Comparison of ENCODE assay signal across 26 cellular contexts in genomic region chr22:48275412-48275811, GRCh38.
DNase-seq lines count a peak whose midpoint lies in the region; ATAC-seq and TF ChIP-seq lines count a peak whose summit lies in the region.
"Had no signal": no experiment of that assay in that cellular context is flagged by ENCODE, and none has a peak within 500 bp of the region (broad histone marks: within the 10 kb centered on the region; RNA-seq: fewer than 3 reads in every experiment).

No MANE protein-coding gene starts in this region.

- H3K36me3 Mint-ChIP-seq in glutamatergic neuron (ENCODE audit: unreplicated experiment) = peaks cover 5% of the 10 kb centered on the region
- H3K36me3 Mint-ChIP-seq: CD14-positive monocyte; CD4-positive, alpha-beta memory T cell; CD4-positive, CD25-positive, alpha-beta regulatory T cell; CD8-positive, alpha-beta memory T cell had no signal

- no peak overlapping the region for H3K4me2 ChIP-seq in osteoblast (ENCODE audit: insufficient read depth, low read length)
- H3K4me2 ChIP-seq: BLaER1 had no signal

- peak; percentile 55 for DNase-seq in activated effector memory CD4-positive, alpha-beta T cell treated with anti-CD3 and anti-CD28 coated beads, Interleukin-2, amount 50 U/mL, for 16 hours
- no peak for DNase-seq in activated effector memory CD4-positive, alpha-beta T cell treated with Interleukin-2 at 50 U/mL for 16 hours
- DNase-seq in islet precursor cell (peak; percentile 47), mesenteric fat pad (ENCODE audit: low spot score) (peak; percentile 53), osteoblast (ENCODE audit: insufficient read length, low spot score, missing footprints) (peak; percentile 45), glutamatergic neuron (no peak)
- DNase-seq: 8988T; ACHN; BE2C; C1 segment of cervical spinal cord; CD4-positive, alpha-beta memory T cell; CD4-positive, CD25-positive, alpha-beta regulatory T cell; CD8-positive, alpha-beta memory T cell; COR-L47; DMS 273 treated with DMSO at 0.1 percent for 48 hours; DMS153; DMS53; DMS79; DND-41; EL; GDM1 had no signal

- no peak for ATAC-seq in HG03196 (IDR thresholded peaks at IDR 0.05; ENCODE audit: unreplicated experiment)
- ATAC-seq in HG03095 (IDR thresholded peaks at IDR 0.05; ENCODE audit: unreplicated experiment) = no peak
- ATAC-seq: GM12878 had no signal

- peaks cover 8% of the 10 kb centered on the region for H3K27me3 Mint-ChIP-seq in glutamatergic neuron (ENCODE audit: unreplicated experiment)
- H3K27me3 Mint-ChIP-seq: CD4-positive, CD25-positive, alpha-beta regulatory T cell had no signal

- H3K9me3 Mint-ChIP-seq in glutamatergic neuron (ENCODE audit: unreplicated experiment) = peaks cover 13% of the 10 kb centered on the region
- H3K9me3 Mint-ChIP-seq: CD8-positive, alpha-beta memory T cell had no signal

- no peak overlapping the region for H3K4me3 Mint-ChIP-seq in glutamatergic neuron (ENCODE audit: unreplicated experiment)
- H3K4me3 Mint-ChIP-seq: CD14-positive monocyte; CD4-positive, alpha-beta memory T cell; CD4-positive, CD25-positive, alpha-beta regulatory T cell; CD8-positive, alpha-beta memory T cell had no signal

- no peaks in the 10 kb centered on the region for H3K4me1 ChIP-seq in osteoblast (ENCODE audit: insufficient read depth, low read length)
- H3K4me1 ChIP-seq: BE2C had no signal

- H3K9me3 ChIP-seq in osteoblast (ENCODE audit: low read depth, low read length) = peaks cover 2% of the 10 kb centered on the region
- H3K9me3 ChIP-seq: BE2C, BLaER1 had no signal

- TF ChIP-seq CTCF in osteoblast (IDR thresholded peaks at IDR 0.05; ENCODE audit: extremely low read depth, low read depth, low read length) = no peak
- TF ChIP-seq CTCF in glutamatergic neuron (IDR thresholded peaks at IDR 0.05; ENCODE audit: partially characterized antibody, unreplicated experiment) = no peak

- no peaks in the 10 kb centered on the region for H3K27me3 ChIP-seq in osteoblast (ENCODE audit: insufficient read depth, low read length)
- H3K27me3 ChIP-seq: BE2C, BLaER1 had no signal

- H3K36me3 ChIP-seq in osteoblast (ENCODE audit: insufficient read depth, low read length) = no peaks in the 10 kb centered on the region
- H3K36me3 ChIP-seq: BE2C, BLaER1 had no signal

- no peak overlapping the region for H2AFZ ChIP-seq in osteoblast (ENCODE audit: low read length)

- H3K4me3 ChIP-seq in osteoblast (ENCODE audit: insufficient read depth, low read length) = no peak overlapping the region
- H3K4me3 ChIP-seq: BLaER1, GM12878 had no signal

- H4K20me1 ChIP-seq in osteoblast (ENCODE audit: insufficient read depth, low read length) = no peaks in the 10 kb centered on the region
- H4K20me1 ChIP-seq: BLaER1 had no signal

- no peaks in the 10 kb centered on the region for H3K79me2 ChIP-seq in osteoblast (ENCODE audit: insufficient read depth, low read length)

- H3K27ac ChIP-seq in osteoblast (ENCODE audit: low read depth, low read length) = no peak overlapping the region
- H3K27ac ChIP-seq: BLaER1 had no signal

- no peak overlapping the region for H3K27ac Mint-ChIP-seq in glutamatergic neuron (ENCODE audit: unreplicated experiment)
- H3K27ac Mint-ChIP-seq: CD14-positive monocyte; CD4-positive, alpha-beta memory T cell; CD4-positive, CD25-positive, alpha-beta regulatory T cell; CD8-positive, alpha-beta memory T cell had no signal

- peaks cover 2% of the 10 kb centered on the region for H3K4me1 Mint-ChIP-seq in glutamatergic neuron (ENCODE audit: low read depth, unreplicated experiment)
- H3K4me1 Mint-ChIP-seq: CD14-positive monocyte; CD4-positive, alpha-beta memory T cell; CD4-positive, CD25-positive, alpha-beta regulatory T cell; CD8-positive, alpha-beta memory T cell had no signal

Comparison
In these comparisons a context has a peak if more than half of its experiments do, and no peak if none do; other contexts are left out.
1. DNase-seq: peak in activated effector memory CD4-positive, alpha-beta T cell treated with anti-CD3 and anti-CD28 coated beads, Interleukin-2, amount 50 U/mL, for 16 hours (single experiment), islet precursor cell (single experiment), mesenteric fat pad (single experiment) and osteoblast (single experiment); none in activated effector memory CD4-positive, alpha-beta T cell treated with Interleukin-2 at 50 U/mL for 16 hours (single experiment) and glutamatergic neuron (single experiment).